9 cellular contexts compared by ENCODE assay signal in genomic region chr6:159941286-159942113, GRCh38. TPM values are rescaled to one million over a fixed set of nuclear protein-coding genes. Genes with fewer than 3 reads are reported as not detected.
DNase-seq lines count a peak whose midpoint lies in the region; ATAC-seq and TF ChIP-seq lines count a peak whose summit lies in the region.
"Had no signal": no experiment of that assay in that cellular context is flagged by ENCODE, and none has a peak within 500 bp of the region (broad histone marks: within the 10 kb centered on the region; RNA-seq: fewer than 3 reads in every experiment).

No MANE protein-coding gene starts in this region.

- peaks cover 8% of the 10 kb centered on the region for H3K4me1 Mint-ChIP-seq in CD4-positive, alpha-beta T cell (ENCODE audit: low read depth)

- no peaks in the 10 kb centered on the region for H3K27me3 ChIP-seq in CD4-positive, alpha-beta T cell (ENCODE audit: control insufficient read depth, insufficient read depth, low read length)
- H3K27me3 ChIP-seq in adipocyte (replicated peaks; ENCODE audit: control insufficient read depth, insufficient read depth, low read length) = no peaks in the 10 kb centered on the region
- H3K27me3 ChIP-seq in suprapubic skin = no peaks in the 10 kb centered on the region

- H3K9me3 Mint-ChIP-seq in CD4-positive, alpha-beta T cell = peaks cover 4% of the 10 kb centered on the region

- TF ChIP-seq EP300 in suprapubic skin (IDR thresholded peaks at IDR 0.05) = no peak

- DNase-seq in CD4-positive, alpha-beta T cell = peak in 4 of 10 experiments; percentile 5 to 13 (median 6)
- peak; percentile 18 for DNase-seq in NCI-H69 (lab: John Stamatoyannopoulos, UW)
- DNase-seq in adipocyte (ENCODE audit: low read depth) = peak; percentile 76
- DNase-seq in iPS-NIHi7 (ENCODE audit: extremely low spot score) = peak; percentile 34
- no peak for DNase-seq in suprapubic skin (ENCODE audit: low spot score in 2 of 2)
- DNase-seq in GOT3 (lab: John Stamatoyannopoulos, UW) = no peak

- POLR2A ChIA-PET in CD4-positive, alpha-beta T cell (lab: Charles Lee) = interaction anchor here (1.3 kb wide), 1 partner anchor 215 kb away, joined by 3 read pairs; the partner anchor contains the start of gene WTAP

- no peak overlapping the region for H3K27ac Mint-ChIP-seq in CD4-positive, alpha-beta T cell

- no peak overlapping the region for H3K9ac ChIP-seq in adipocyte (ENCODE audit: low read length)

- TF ChIP-seq CTCF in CD4-positive, alpha-beta T cell (IDR thresholded peaks at IDR 0.05) = peak; percentile 46
- peak; percentile 14 to 21 for TF ChIP-seq CTCF in suprapubic skin (IDR thresholded peaks at IDR 0.05)

- H3K4me3 ChIP-seq in adipocyte (ENCODE audit: low read length) (no peak overlapping the region), suprapubic skin (no peak overlapping the region)

- CTCF ChIA-PET in CD4-positive, alpha-beta T cell (lab: Charles Lee) = no interaction called here

- H3K4me3 Mint-ChIP-seq in CD4-positive, alpha-beta T cell = no peak overlapping the region

- ATAC-seq in CD4-positive, alpha-beta T cell (ENCODE audit: poor library complexity) = peak; percentile 82
- ATAC-seq in GM18517 (IDR thresholded peaks at IDR 0.05; ENCODE audit: unreplicated experiment) = peak; percentile 90
- peak; percentile 77 for ATAC-seq in HG02943 (IDR thresholded peaks at IDR 0.05; ENCODE audit: low read depth, unreplicated experiment)

- TF ChIP-seq POLR2A in suprapubic skin (IDR thresholded peaks at IDR 0.05) = no peak

- H3K36me3 ChIP-seq in adipocyte (ENCODE audit: control insufficient read depth, insufficient read depth, low read length, severe bottlenecking) (no peaks in the 10 kb centered on the region), suprapubic skin (no peaks in the 10 kb centered on the region)

- peaks cover 5% of the 10 kb centered on the region for H3K27me3 Mint-ChIP-seq in CD4-positive, alpha-beta T cell

- peaks cover 16% of the 10 kb centered on the region for H3K4me1 ChIP-seq in adipocyte (ENCODE audit: control insufficient read depth, insufficient read depth, low read length)
- H3K4me1 ChIP-seq in suprapubic skin = no peaks in the 10 kb centered on the region

- H3K9me3 ChIP-seq in CD4-positive, alpha-beta T cell (ENCODE audit: control insufficient read depth, low read length) = peaks cover 11% of the 10 kb centered on the region
- peaks cover 16% of the 10 kb centered on the region for H3K9me3 ChIP-seq in adipocyte (ENCODE audit: control insufficient read depth, low read length)
- peaks cover 6% of the 10 kb centered on the region for H3K9me3 ChIP-seq in suprapubic skin

- H3K36me3 Mint-ChIP-seq in CD4-positive, alpha-beta T cell (ENCODE audit: low read depth) = no peaks in the 10 kb centered on the region

- intact Hi-C loops in CD4-positive, alpha-beta T cell (cut with DNase I, micrococcal nuclease) = loop anchor here (1.0 to 10.0 kb wide), 8 partner anchors 79 to 769 kb away; partner anchors contain the start of gene TCP1 (in 1 of the 2)

- 69% methylated on average over 8 of the region's 11 CpGs for WGBS in suprapubic skin

- H3K27ac ChIP-seq in CD4-positive, alpha-beta T cell (ENCODE audit: low read depth, low read length) = no peak overlapping the region
- no peak overlapping the region for H3K27ac ChIP-seq in suprapubic skin

RNA-seq across cellular contexts. Expression of gene IGF2R, which starts 27.4 kb away (rescaled TPM):
- 10 to 100 TPM; 43.8 to 46.7 TPM for total RNA-seq in CD4-positive, alpha-beta T cell
- total RNA-seq in suprapubic skin = 100 to 1,000 TPM in 1 of 4 donors, 10 to 100 TPM in 3; 58.2 to 137 (median 90.6) TPM

RNA-seq across cellular contexts. Expression of gene MAS1, which starts 50.7 kb away (rescaled TPM):
- total RNA-seq in CD4-positive, alpha-beta T cell = not detected
- not detected for total RNA-seq in suprapubic skin
- total RNA-seq: T-helper 2 cell treated with Interferon-gamma antibody and Interleukin-4, amounts not matched to agents 100 ng/mL and 5 ng/mL, for 36 hours had no signal

Comparison
In these comparisons a context has a peak if more than half of its experiments do, and no peak if none do; other contexts are left out.
1. DNase-seq: peak in NCI-H69 (single experiment), adipocyte (single experiment) and iPS-NIHi7 (single experiment); none in suprapubic skin (0 of 2) and GOT3 (single experiment).
2. Peak in every context shown above with its lines, with median percentiles within 50 percentile points of each other: ATAC-seq.